ENCODE assay signal across 21 cellular contexts in the genomic region with DNA sequence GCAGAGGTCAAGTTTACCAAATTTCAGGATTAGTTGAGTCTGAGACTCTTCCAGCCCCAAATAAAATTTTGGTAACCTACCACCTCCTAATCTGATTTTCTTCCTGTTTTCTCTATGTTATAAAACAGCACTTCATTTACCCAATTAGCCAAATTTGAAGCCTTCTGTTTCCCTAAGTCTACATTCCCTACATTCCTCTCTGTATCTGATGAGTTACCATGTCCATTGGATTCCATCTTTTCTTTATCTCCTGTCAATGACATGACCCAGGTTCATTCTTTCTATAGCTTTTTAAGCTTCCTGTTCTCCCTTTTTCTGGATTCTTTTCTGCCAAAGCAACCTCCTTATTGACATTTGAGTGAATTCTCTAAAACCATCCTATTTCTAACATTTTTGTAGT.
DNase-seq lines count a peak whose midpoint lies in the region; ATAC-seq and TF ChIP-seq lines count a peak whose summit lies in the region.
"Had no signal": no experiment of that assay in that cellular context is flagged by ENCODE, and none has a peak within 500 bp of the region (broad histone marks: within the 10 kb centered on the region; RNA-seq: fewer than 3 reads in every experiment).

No MANE protein-coding gene starts in this region.

- H3K36me3 ChIP-seq in left ventricle myocardium inferior (no peaks in the 10 kb centered on the region), ascending aorta (no peaks in the 10 kb centered on the region), mesodermal cell (ENCODE audit: control insufficient read depth, insufficient read depth, low read length) (no peaks in the 10 kb centered on the region)
- H3K36me3 ChIP-seq: SJSA1, upper lobe of left lung had no signal

- TF ChIP-seq CTCF in left ventricle myocardium inferior (IDR thresholded peaks at IDR 0.05; ENCODE audit: borderline replicate concordance): no peak
- TF ChIP-seq CTCF in ascending aorta (IDR thresholded peaks at IDR 0.05): no peak

- ATAC-seq in right cardiac atrium (no peak), GM21447 (IDR thresholded peaks at IDR 0.05; ENCODE audit: unreplicated experiment) (no peak)
- ATAC-seq: stimulated activated naive B cell treated with anti-CD40 and anti-IgM and Interleukin-4, amounts not matched to agents 10 μg/mL and 1 μg/mL and 100 μg/mL, for 72 hours had no signal

- no peak for DNase-seq in left ventricle myocardium inferior
- DNase-seq in right cardiac atrium: no peak
- no peak for DNase-seq in ascending aorta (ENCODE audit: low spot score in 2 of 2)
- no peak for DNase-seq in glomerular visceral epithelial cell (ENCODE audit: extremely low spot score)
- DNase-seq in activated T-helper 2 cell treated with anti-CD3 and anti-CD28 coated beads, Interferon-gamma antibody, Interleukin-2, Interleukin-4, amounts not matched to agents 10 μg/mL and 5 μg/mL and 100 μg/mL, durations not matched to agents 14 hours and 24 hours and 36 hours (ENCODE audit: low spot score): no peak
- no peak for DNase-seq in mesenteric fat pad (ENCODE audit: low spot score)
- DNase-seq: activated CD4-positive, alpha-beta T cell treated with anti-CD3 and anti-CD28 coated beads for 1 hour; caudate nucleus; CD4-positive, alpha-beta T cell; DND-41; GOT3; head of caudate nucleus; islet precursor cell; nephron progenitor cell; stimulated activated CD4-positive, alpha-beta T cell treated with anti-CD3 and anti-CD28 coated beads, Interleukin-15, amount 100 ng/mL, for 24 hours; stimulated activated naive B cell treated with anti-CD40 and anti-IgM and Interleukin-4, amounts not matched to agents 10 μg/mL and 1 μg/mL and 100 μg/mL, for 72 hours had no signal

- H3K4me3 Mint-ChIP-seq in activated T-helper 2 cell treated with anti-CD3 and anti-CD28 coated beads, Interferon-gamma antibody, Interleukin-2, Interleukin-4, amounts not matched to agents 10 μg/mL and 5 μg/mL and 100 μg/mL, durations not matched to agents 14 hours and 24 hours and 36 hours (ENCODE audit: low read depth): no peak overlapping the region
- H3K4me3 Mint-ChIP-seq: CD4-positive, alpha-beta T cell; nephron progenitor cell; stimulated activated naive B cell treated with anti-CD40 and anti-IgM and Interleukin-4, amounts not matched to agents 10 μg/mL and 1 μg/mL and 100 μg/mL, for 72 hours had no signal

- H3K27me3 ChIP-seq in left ventricle myocardium inferior (ENCODE audit: low read depth): no peaks in the 10 kb centered on the region
- H3K27me3 ChIP-seq in right cardiac atrium (ENCODE audit: control insufficient read depth, insufficient read depth): no peaks in the 10 kb centered on the region
- no peaks in the 10 kb centered on the region for H3K27me3 ChIP-seq in ascending aorta
- H3K27me3 ChIP-seq: SJSA1, upper lobe of left lung had no signal

- intact Hi-C loops in left ventricle myocardium inferior (cut with micrococcal nuclease): no loop called here
- intact Hi-C loops in right cardiac atrium (cut with DNase I): no loop called here
- intact Hi-C loops in ascending aorta (cut with DNase I): no loop called here
- intact Hi-C loops in activated T-helper 2 cell treated with anti-CD3 and anti-CD28 coated beads, Interferon-gamma antibody, Interleukin-2, Interleukin-4, amounts not matched to agents 10 μg/mL and 5 μg/mL and 100 μg/mL, durations not matched to agents 14 hours and 24 hours and 36 hours (cut with micrococcal nuclease): no loop called here

- no peaks in the 10 kb centered on the region for H3K36me3 Mint-ChIP-seq in activated T-helper 2 cell treated with anti-CD3 and anti-CD28 coated beads, Interferon-gamma antibody, Interleukin-2, Interleukin-4, amounts not matched to agents 10 μg/mL and 5 μg/mL and 100 μg/mL, durations not matched to agents 14 hours and 24 hours and 36 hours (ENCODE audit: low read depth)
- H3K36me3 Mint-ChIP-seq: stimulated activated naive B cell treated with anti-CD40 and anti-IgM and Interleukin-4, amounts not matched to agents 10 μg/mL and 1 μg/mL and 100 μg/mL, for 72 hours had no signal

- no peak overlapping the region for H3K27ac Mint-ChIP-seq in activated T-helper 2 cell treated with anti-CD3 and anti-CD28 coated beads, Interferon-gamma antibody, Interleukin-2, Interleukin-4, amounts not matched to agents 10 μg/mL and 5 μg/mL and 100 μg/mL, durations not matched to agents 14 hours and 24 hours and 36 hours
- H3K27ac Mint-ChIP-seq: CD4-positive, alpha-beta T cell; nephron progenitor cell; stimulated activated naive B cell treated with anti-CD40 and anti-IgM and Interleukin-4, amounts not matched to agents 10 μg/mL and 1 μg/mL and 100 μg/mL, for 72 hours had no signal

- no peaks in the 10 kb centered on the region for H3K9me3 Mint-ChIP-seq in activated T-helper 2 cell treated with anti-CD3 and anti-CD28 coated beads, Interferon-gamma antibody, Interleukin-2, Interleukin-4, amounts not matched to agents 10 μg/mL and 5 μg/mL and 100 μg/mL, durations not matched to agents 14 hours and 24 hours and 36 hours
- H3K9me3 Mint-ChIP-seq: CD4-positive, alpha-beta T cell; nephron progenitor cell; stimulated activated naive B cell treated with anti-CD40 and anti-IgM and Interleukin-4, amounts not matched to agents 10 μg/mL and 1 μg/mL and 100 μg/mL, for 72 hours had no signal

- peaks cover 73% of the 10 kb centered on the region for H3K4me1 ChIP-seq in left ventricle myocardium inferior
- peaks cover 9% of the 10 kb centered on the region for H3K4me1 ChIP-seq in right cardiac atrium (ENCODE audit: control insufficient read depth, insufficient read depth, low read length)
- peaks cover 4 to 14% of the 10 kb centered on the region in 2 donors for H3K4me1 ChIP-seq in ascending aorta
- peaks cover 28% of the 10 kb centered on the region for H3K4me1 ChIP-seq in mesodermal cell (ENCODE audit: control insufficient read depth, insufficient read depth, low read length, poor library complexity, severe bottlenecking)

- H3K4me1 Mint-ChIP-seq in activated T-helper 2 cell treated with anti-CD3 and anti-CD28 coated beads, Interferon-gamma antibody, Interleukin-2, Interleukin-4, amounts not matched to agents 10 μg/mL and 5 μg/mL and 100 μg/mL, durations not matched to agents 14 hours and 24 hours and 36 hours (ENCODE audit: low read depth): peaks cover 4% of the 10 kb centered on the region

- H3K9me3 ChIP-seq in left ventricle myocardium inferior (replicated peaks) (no peaks in the 10 kb centered on the region), right cardiac atrium (ENCODE audit: control insufficient read depth, low read length) (no peaks in the 10 kb centered on the region), ascending aorta (no peaks in the 10 kb centered on the region), mesodermal cell (ENCODE audit: control insufficient read depth, low read length) (no peaks in the 10 kb centered on the region)
- H3K9me3 ChIP-seq: SJSA1, upper lobe of left lung had no signal

- H3K4me3 ChIP-seq in left ventricle myocardium inferior: no peak overlapping the region
- no peak overlapping the region for H3K4me3 ChIP-seq in right cardiac atrium (ENCODE audit: low read length)
- no peak overlapping the region for H3K4me3 ChIP-seq in ascending aorta
- H3K4me3 ChIP-seq in mesodermal cell (ENCODE audit: extremely low read depth, insufficient read depth, low read length, poor library complexity, severe bottlenecking): no peak overlapping the region
- H3K4me3 ChIP-seq: K562, SJSA1, upper lobe of left lung had no signal

- peak overlapping the region; percentile 64 for H3K27ac ChIP-seq in left ventricle myocardium inferior (replicated peaks)
- no peak overlapping the region for H3K27ac ChIP-seq in right cardiac atrium (ENCODE audit: low read length)
- H3K27ac ChIP-seq in ascending aorta: peak overlapping the region; percentile 19 to 52
- H3K27ac ChIP-seq in mesodermal cell (ENCODE audit: low read depth, low read length, severe bottlenecking): peak overlapping the region; percentile 90
- H3K27ac ChIP-seq: SJSA1 had no signal

- H3K27me3 Mint-ChIP-seq in activated T-helper 2 cell treated with anti-CD3 and anti-CD28 coated beads, Interferon-gamma antibody, Interleukin-2, Interleukin-4, amounts not matched to agents 10 μg/mL and 5 μg/mL and 100 μg/mL, durations not matched to agents 14 hours and 24 hours and 36 hours (ENCODE audit: low read depth): no peaks in the 10 kb centered on the region
- H3K27me3 Mint-ChIP-seq: CD4-positive, alpha-beta T cell; stimulated activated naive B cell treated with anti-CD40 and anti-IgM and Interleukin-4, amounts not matched to agents 10 μg/mL and 1 μg/mL and 100 μg/mL, for 72 hours had no signal
